Comparison of ENCODE assay signal across 8 cellular contexts in the genomic region with DNA sequence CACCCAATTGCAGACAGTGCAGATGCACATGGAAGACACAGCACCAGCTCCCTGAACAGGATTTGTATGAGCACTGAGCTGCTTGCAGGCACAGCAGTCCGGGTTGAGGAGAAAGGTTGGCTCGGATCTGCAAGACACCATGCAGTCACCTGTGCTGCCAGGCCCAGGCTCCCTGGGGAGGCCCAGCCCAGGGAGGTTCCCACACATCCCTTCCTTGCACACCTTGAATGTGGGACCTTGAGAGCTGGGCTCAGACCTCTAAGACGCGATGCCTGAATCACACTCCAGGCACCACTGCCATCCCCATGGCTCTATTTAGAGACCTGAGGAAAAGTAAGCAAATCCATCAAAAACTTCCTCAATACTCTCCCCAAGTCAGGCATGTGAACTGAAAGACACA.
"Had no signal": no experiment of that assay in that cellular context is flagged by ENCODE, and none has a peak within 500 bp of the region (broad histone marks: within the 10 kb centered on the region; RNA-seq: fewer than 3 reads in every experiment).

No MANE protein-coding gene starts in this region.

- DNase-seq: GM23248, GOT3, H7, HFFc6 had no signal

- H3K4me3 ChIP-seq: GM23248, HAP-1 had no signal

- H3K27me3 Mint-ChIP-seq: IgD-negative memory B cell had no signal

- H3K4me1 Mint-ChIP-seq: IgD-negative memory B cell had no signal

- H3K4me3 Mint-ChIP-seq: HFFc6, IgD-negative memory B cell had no signal

- H3K27ac Mint-ChIP-seq: HFFc6, IgD-negative memory B cell had no signal

- H3K9me3 ChIP-seq: HAP-1 had no signal

- ATAC-seq: HCT116, HepG2 had no signal
